21 cellular contexts compared by ENCODE assay signal in genomic region chr2:161420406-161421025, GRCh38. TPM values are rescaled to one million over a fixed set of nuclear protein-coding genes. Genes with fewer than 3 reads are reported as not detected.
A peak's percentile ranks its signal among the peaks of the same experiment; 100 is the strongest.
DNase-seq lines count a peak whose midpoint lies in the region; ATAC-seq, FAIRE-seq and TF ChIP-seq lines count a peak whose summit lies in the region.
"Had no signal": no experiment of that assay in that cellular context is flagged by ENCODE, and none has a peak within 500 bp of the region (broad histone marks: within the 10 kb centered on the region; RNA-seq: fewer than 3 reads in every experiment).

No MANE protein-coding gene starts in this region.

- no peaks in the 10 kb centered on the region for H3K36me3 ChIP-seq in K562 (ENCODE audit: control insufficient read depth, insufficient read depth, low read length)
- no peaks in the 10 kb centered on the region for H3K36me3 ChIP-seq in neural cell (ENCODE audit: insufficient read depth, low read length)
- H3K36me3 ChIP-seq: BLaER1, SJSA1 had no signal

- TF ChIP-seq RAD21 in K562 (CRISPR knock-in tag; conservative IDR thresholded peaks at IDR 0.05 in 1 of 2, IDR thresholded peaks at IDR 0.05 in 1 of 2) (no peak), neural cell (conservative IDR thresholded peaks at IDR 0.05) (no peak)

- H3K9me3 Mint-ChIP-seq in activated naive CD4-positive, alpha-beta T cell treated with anti-CD3 and anti-CD28 coated beads, Interleukin-2, amount 50 U/mL, for 24 hours: peaks cover 11% of the 10 kb centered on the region
- H3K9me3 Mint-ChIP-seq in type B pancreatic cell: no peaks in the 10 kb centered on the region

- H3K4me1 ChIP-seq in K562 (replicated peaks in 1 of 2; ENCODE audit: control insufficient read depth in 2 of 2, insufficient read depth in 2 of 2, low read length in 2 of 2): peaks cover 0 to 24% of the 10 kb centered on the region in 2 experiments; a peak in 2 of 5 replicates
- H3K4me1 ChIP-seq: SJSA1 had no signal

- WGBS in K562 (ENCODE audit: insufficient coverage, low coverage, missing lambda C conversion rate): 11% methylated on average over 11 of the region's 11 CpGs

- H3K27me3 Mint-ChIP-seq in activated naive CD4-positive, alpha-beta T cell treated with anti-CD3 and anti-CD28 coated beads, Interleukin-2, amount 50 U/mL, for 24 hours: peaks cover 84% of the 10 kb centered on the region
- H3K27me3 Mint-ChIP-seq in type B pancreatic cell: peaks cover 96% of the 10 kb centered on the region

- H2AFZ ChIP-seq in K562 (ENCODE audit: low read depth, low read length) (no peak overlapping the region), neural cell (ENCODE audit: low read depth, low read length) (no peak overlapping the region)

- BruUV-seq in K562 (replicated peaks; lab: Mats Ljungman, UMichigan): no TSS peak

- H3K79me2 ChIP-seq in K562 (ENCODE audit: control insufficient read depth, insufficient read depth, low read length): no peaks in the 10 kb centered on the region
- H3K79me2 ChIP-seq in neural cell (replicated peaks; ENCODE audit: insufficient read depth, low read length): no peaks in the 10 kb centered on the region

- no peaks in the 10 kb centered on the region for H3K9me2 ChIP-seq in neural cell (ENCODE audit: insufficient read depth, low read length)

- H3K4me3 ChIP-seq in K562 (no peak overlapping the region), neural cell (ENCODE audit: low read length) (peak overlapping the region; percentile 64)
- H3K4me3 ChIP-seq: BLaER1, SJSA1 had no signal

- peak overlapping the region; percentile 37 for H3K27ac Mint-ChIP-seq in activated naive CD4-positive, alpha-beta T cell treated with anti-CD3 and anti-CD28 coated beads, Interleukin-2, amount 50 U/mL, for 24 hours
- no peak overlapping the region for H3K27ac Mint-ChIP-seq in type B pancreatic cell
- H3K27ac Mint-ChIP-seq: CD8-positive, alpha-beta memory T cell; H9 had no signal

- H3K4me2 ChIP-seq in K562 (ENCODE audit: insufficient read depth, low read length) (no peak overlapping the region), neural cell (ENCODE audit: low read length) (no peak overlapping the region)
- H3K4me2 ChIP-seq: BLaER1 had no signal

- intact Hi-C loops in K562 (cut with micrococcal nuclease): no loop called here

- no peak overlapping the region for H3K4me3 Mint-ChIP-seq in activated naive CD4-positive, alpha-beta T cell treated with anti-CD3 and anti-CD28 coated beads, Interleukin-2, amount 50 U/mL, for 24 hours
- H3K4me3 Mint-ChIP-seq in type B pancreatic cell: peak overlapping the region; percentile 68
- H3K4me3 Mint-ChIP-seq: CD8-positive, alpha-beta memory T cell had no signal

- H3K27me3 ChIP-seq in K562 (ENCODE audit: control insufficient read depth in 2 of 2, insufficient read depth in 2 of 2, low read length in 2 of 2) (peaks cover 63 to 69% of the 10 kb centered on the region in 2 experiments), neural cell (ENCODE audit: insufficient read depth, low read depth, low read length) (peaks cover 100% of the 10 kb centered on the region)
- H3K27me3 ChIP-seq: SJSA1 had no signal

- H3K9me1 ChIP-seq in K562 (ENCODE audit: control insufficient read depth, insufficient read depth, low read length): no peaks in the 10 kb centered on the region

- TF ChIP-seq EP300 in K562 (IDR thresholded peaks at IDR 0.05; ENCODE audit: low read length): no peak
- no peak for TF ChIP-seq EP300 in neural cell (conservative IDR thresholded peaks at IDR 0.05; ENCODE audit: poor library complexity, severe bottlenecking)

- H3F3A ChIP-seq in neural cell (ENCODE audit: insufficient read depth, low read length, poor library complexity, severe bottlenecking): no peaks in the 10 kb centered on the region

- no peak for DNase-seq in activated naive CD4-positive, alpha-beta T cell treated with anti-CD3 and anti-CD28 coated beads, Interleukin-2, amount 50 U/mL, for 16 hours
- no peak for DNase-seq in K562 (ENCODE audit: extremely low read depth in 1 of 4, low spot score in 3 of 4)
- DNase-seq in type B pancreatic cell (ENCODE audit: extremely low spot score, unreplicated experiment): no peak
- DNase-seq in HCEC 1CT: no peak
- no peak for DNase-seq in cerebellar cortex (ENCODE audit: low spot score)
- no peak for DNase-seq in T-helper 1 cell
- DNase-seq: CD8-positive, alpha-beta memory T cell; H9; NCI-H1417 treated with DMSO at 0.1 percent for 48 hours; NCI-H2029; NCI-H2171 treated with DMSO at 0.1 percent for 48 hours; NCI-H446 treated with DMSO at 0.1 percent for 48 hours had no signal

- peaks cover 2% of the 10 kb centered on the region for H3K36me3 Mint-ChIP-seq in activated naive CD4-positive, alpha-beta T cell treated with anti-CD3 and anti-CD28 coated beads, Interleukin-2, amount 50 U/mL, for 24 hours
- no peaks in the 10 kb centered on the region for H3K36me3 Mint-ChIP-seq in type B pancreatic cell
- H3K36me3 Mint-ChIP-seq: CD8-positive, alpha-beta memory T cell had no signal

- H3K9me3 ChIP-seq in K562 (replicated peaks; ENCODE audit: control insufficient read depth, insufficient read depth, low read depth, low read length): no peaks in the 10 kb centered on the region
- H3K9me3 ChIP-seq in neural cell (ENCODE audit: low read length): peaks cover 3% of the 10 kb centered on the region
- H3K9me3 ChIP-seq: SJSA1 had no signal

- H3K9ac ChIP-seq in K562 (ENCODE audit: insufficient read depth in 1 of 2, low read depth in 2 of 2, low read length in 2 of 2): no peak overlapping the region; a peak in 1 of 4 replicates
- peak overlapping the region; percentile 18 for H3K9ac ChIP-seq in neural cell (ENCODE audit: low read length)
- H3K9ac ChIP-seq: BLaER1 had no signal

- no peak overlapping the region for H3K27ac ChIP-seq in K562 (ENCODE audit: extremely low read depth, low read depth, low read length)
- H3K27ac ChIP-seq in neural cell (ENCODE audit: low read length): peak overlapping the region; percentile 6
- H3K27ac ChIP-seq: BLaER1, HL-60, RWPE1, SJSA1 had no signal

- POLR2A ChIA-PET in K562 (lab: Yijun Ruan, JAX): no interaction called here

- FAIRE-seq in K562 (lab: Jason Lieb, UNC): peak; percentile 26
- FAIRE-seq: HTR-8/SVneo had no signal

- H3K4me1 Mint-ChIP-seq in activated naive CD4-positive, alpha-beta T cell treated with anti-CD3 and anti-CD28 coated beads, Interleukin-2, amount 50 U/mL, for 24 hours: peaks cover 49% of the 10 kb centered on the region
- H3K4me1 Mint-ChIP-seq in type B pancreatic cell (ENCODE audit: unreplicated experiment): peaks cover 30% of the 10 kb centered on the region

- ATAC-seq in K562: no peak

- CTCF ChIA-PET in K562 (lab: Yijun Ruan, JAX; ENCODE audit: low intra/inter-chr PET ratio): no interaction called here

- in situ Hi-C loops in K562 (cut with MboI): no loop called here

- TF ChIP-seq POLR2A in K562 (conservative IDR thresholded peaks at IDR 0.05): no peak

- TF ChIP-seq CTCF in K562 (IDR thresholded peaks at IDR 0.05 in 2 of 3, conservative IDR thresholded peaks at IDR 0.05 in 1 of 3; ENCODE audit: insufficient read depth in 2 of 3, low read depth in 1 of 3, low read length in 3 of 3) (no peak), neural cell (IDR thresholded peaks at IDR 0.05; ENCODE audit: poor library complexity, severe bottlenecking) (no peak), type B pancreatic cell (conservative IDR thresholded peaks at IDR 0.05) (no peak)

- H4K20me1 ChIP-seq in K562 (replicated peaks; ENCODE audit: control insufficient read depth, insufficient read depth, low read length) (no peaks in the 10 kb centered on the region), neural cell (ENCODE audit: insufficient read depth) (no peaks in the 10 kb centered on the region)

TF ChIP-seq in K562, 482 proteins besides CTCF, POLR2A, EP300 and RAD21 (continues in another document):
- TF ChIP-seq THRAP3 (IDR thresholded peaks at IDR 0.05; ENCODE audit: borderline replicate concordance): no peak
- TF ChIP-seq SLC30A9 (CRISPR knock-in tag; IDR thresholded peaks at IDR 0.05): no peak
- no peak for TF ChIP-seq GATA2 (CRISPR knock-in tag; IDR thresholded peaks at IDR 0.05)
- TF ChIP-seq SIN3A (IDR thresholded peaks at IDR 0.05; ENCODE audit: borderline replicate concordance in 2 of 2, control insufficient read depth in 1 of 2, low read depth in 2 of 2, low read length in 2 of 2): no peak
- no peak for TF ChIP-seq KLF10 (CRISPR knock-in tag; IDR thresholded peaks at IDR 0.05)

TF ChIP-seq in neural cell, 6 proteins besides CTCF, POLR2A, EP300 and RAD21 (continues in another document):
- TF ChIP-seq MXI1 (conservative IDR thresholded peaks at IDR 0.05; ENCODE audit: poor library complexity, severe bottlenecking): no peak
- TF ChIP-seq SMC3 (conservative IDR thresholded peaks at IDR 0.05; ENCODE audit: poor library complexity): no peak
- TF ChIP-seq TAF1 (IDR thresholded peaks at IDR 0.05; ENCODE audit: low read depth): no peak

RNA-seq across cellular contexts. Expression of gene TBR1, which starts 4.4 kb away (rescaled TPM):
- 0.09 TPM in 1 of 2 replicates, not detected in the other for total RNA-seq in K562 (2011; cell fraction: chromatin; rRNA removed; ENCODE audit: low replicate concordance)
- total RNA-seq in K562 (2011; cell fraction: nucleolus; rRNA removed): not detected in 2 replicates
- total RNA-seq in K562 (2011; cell fraction: nucleoplasm; rRNA removed): 0.23 TPM in 1 of 2 replicates, not detected in the other
- total RNA-seq in K562 (2014; rRNA removed) (0.04 and 0.09 TPM in 2 replicates), K562 (2014; rRNA removed; fragmentation: Illumina TruSeq; extraction: Trizol) (not detected in 2 replicates), K562 (2015; rRNA removed; fragmentation: Illumina TruSeq; extraction: Trizol) (0.04 TPM in 1 of 2 replicates, not detected in the other), K562 (2021) (not detected in 2 replicates), type B pancreatic cell (ENCODE audit: low replicate concordance) (1.1 TPM in 1 of 2 replicates, not detected in the other)
- polyA plus RNA-seq in K562 (2011; rRNA removed) (0.01 TPM in 1 of 2 replicates, not detected in the other), K562 (2014; fragmentation: Illumina TruSeq; extraction: Trizol) (0.01 TPM in 1 of 2 replicates, not detected in the other), K562 (2014; fragmentation: Nextera tagmentation; extraction: Ambion mirVana) (not detected), K562 (2014; rRNA removed) (0.01 TPM in 1 of 2 replicates, not detected in the other), neural cell (4.5 and 7.2 TPM in 2 replicates)
- not detected in 2 replicates for polyA plus RNA-seq in K562 (2011; cell fraction: cytosol; rRNA removed)
- polyA plus RNA-seq in K562 (2011; cell fraction: nucleus; rRNA removed): 0.04 TPM in 2 replicates
- polyA plus RNA-seq in K562 (2012): 0.03 TPM in 1 of 2 replicates, not detected in the other
- 0.04 TPM in 1 of 2 replicates, not detected in the other for polyA minus RNA-seq in K562 (2011; rRNA and poly(A)+ RNA removed)
- polyA minus RNA-seq in K562 (2011; cell fraction: cytosol; rRNA and poly(A)+ RNA removed): not detected in 2 replicates
- under 0.01 and 0.11 TPM in 2 replicates for polyA minus RNA-seq in K562 (2011; cell fraction: nucleus; rRNA and poly(A)+ RNA removed)
- 9.0 and 11.5 TPM in 2 replicates for polyA minus RNA-seq in neural cell
- total RNA-seq: A172; CD8-positive, alpha-beta memory T cell had no signal
- polyA plus RNA-seq: CD8-positive, alpha-beta memory T cell; IgD-negative memory B cell had no signal
